ENCODE assay signal across 14 cellular contexts in genomic region chr3:189570916-189571315, GRCh38.
DNase-seq lines count a peak whose midpoint lies in the region; ATAC-seq, FAIRE-seq and TF ChIP-seq lines count a peak whose summit lies in the region.
"Had no signal": no experiment of that assay in that cellular context is flagged by ENCODE, and none has a peak within 500 bp of the region (broad histone marks: within the 10 kb centered on the region; RNA-seq: fewer than 3 reads in every experiment).

No MANE protein-coding gene starts in this region.

- no peaks in the 10 kb centered on the region for H3K36me3 ChIP-seq in left lung
- H3K36me3 ChIP-seq: heart right ventricle, SJCRH30 had no signal

- DNase-seq in left lung: no peak
- no peak for DNase-seq in NCI-H1417 (lab: John Stamatoyannopoulos, UW)
- no peak for DNase-seq in frontal cortex (ENCODE audit: low spot score in 2 of 2)
- no peak for DNase-seq in NCI-H774 (lab: John Stamatoyannopoulos, UW)
- DNase-seq in activated T-cell treated with anti-CD3 and anti-CD28 coated beads, Interleukin-2, amount 50 U/mL, for 24 hours: no peak
- DNase-seq: activated CD4-positive, alpha-beta T cell treated with anti-CD3 and anti-CD28 coated beads, Interleukin-2, amount 50 U/mL, for 48 hours; heart right ventricle; NCI-H1417 treated with DMSO at 0.1 percent for 48 hours; SJCRH30; testis had no signal

- H3K27ac ChIP-seq in left lung: no peak overlapping the region
- H3K27ac ChIP-seq: heart right ventricle, SJCRH30, testis had no signal

- H3K9me3 ChIP-seq in left lung: no peaks in the 10 kb centered on the region
- H3K9me3 ChIP-seq: SJCRH30, testis had no signal

- no peak for FAIRE-seq in frontal cortex (lab: Jason Lieb, UNC)

- peak; percentile 67 for ATAC-seq in GM19035 (IDR thresholded peaks at IDR 0.05; ENCODE audit: unreplicated experiment)
- peak; percentile 41 for ATAC-seq in HG02571 (IDR thresholded peaks at IDR 0.05; ENCODE audit: unreplicated experiment)
- peak; percentile 48 for ATAC-seq in HG03558 (IDR thresholded peaks at IDR 0.05; ENCODE audit: extremely low read depth, unreplicated experiment)
- ATAC-seq in left lung: peak; percentile 37
- ATAC-seq: HCT116, heart right ventricle had no signal

- no peak overlapping the region for H3K27ac Mint-ChIP-seq in activated T-cell treated with anti-CD3 and anti-CD28 coated beads, Interleukin-2, amount 50 U/mL, for 24 hours

- no peaks in the 10 kb centered on the region for H3K27me3 ChIP-seq in left lung
- H3K27me3 ChIP-seq: heart right ventricle, SJCRH30, testis had no signal

- TF ChIP-seq CTCF in left lung (IDR thresholded peaks at IDR 0.05): no peak

- peaks cover 55% of the 10 kb centered on the region for H3K4me1 Mint-ChIP-seq in activated T-cell treated with anti-CD3 and anti-CD28 coated beads, Interleukin-2, amount 50 U/mL, for 24 hours (ENCODE audit: low read depth)

- H3K9me3 Mint-ChIP-seq in activated T-cell treated with anti-CD3 and anti-CD28 coated beads, Interleukin-2, amount 50 U/mL, for 24 hours: no peaks in the 10 kb centered on the region

- H3K4me1 ChIP-seq in left lung: no peaks in the 10 kb centered on the region
- H3K4me1 ChIP-seq: heart right ventricle, SJCRH30, testis had no signal

- intact Hi-C loops in left lung (cut with DNase I): no loop called here

- H3K27me3 Mint-ChIP-seq in activated T-cell treated with anti-CD3 and anti-CD28 coated beads, Interleukin-2, amount 50 U/mL, for 24 hours: peaks cover 2% of the 10 kb centered on the region

- no peak overlapping the region for H3K4me3 Mint-ChIP-seq in activated T-cell treated with anti-CD3 and anti-CD28 coated beads, Interleukin-2, amount 50 U/mL, for 24 hours

- no peaks in the 10 kb centered on the region for H3K36me3 Mint-ChIP-seq in activated T-cell treated with anti-CD3 and anti-CD28 coated beads, Interleukin-2, amount 50 U/mL, for 24 hours (ENCODE audit: low read depth)

- no peak overlapping the region for H3K4me3 ChIP-seq in left lung
- H3K4me3 ChIP-seq: heart right ventricle, SJCRH30, testis had no signal
